ENCODE assay signal across 1 cellular context in the genomic region with DNA sequence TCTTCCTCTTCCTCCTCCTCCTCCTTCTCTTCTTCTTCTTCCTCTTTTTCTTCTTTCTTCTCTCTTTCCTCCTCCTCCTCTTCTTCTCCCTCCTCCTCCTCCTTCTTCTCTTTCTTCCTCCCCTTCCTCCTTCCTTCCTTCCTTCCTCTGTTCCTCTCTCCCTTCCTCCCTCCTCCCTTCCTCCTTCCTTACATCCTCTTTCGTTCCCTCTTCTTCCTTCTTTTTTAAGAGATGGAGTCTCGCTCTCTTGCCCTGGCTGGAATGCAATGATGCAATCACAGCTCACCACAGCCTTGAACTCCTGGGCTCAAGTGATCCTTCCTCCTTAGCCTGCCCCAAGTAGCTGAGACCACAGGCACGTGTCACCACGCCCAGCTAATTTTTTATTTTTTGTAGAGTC.
TF ChIP-seq lines count a peak whose summit lies in the region.

No MANE protein-coding gene starts in this region.

TF ChIP-seq in K562, 482 proteins besides CTCF, POLR2A, EP300 and RAD21 (continues in another document):
- peak; percentile 46 for TF ChIP-seq TEAD4 (IDR thresholded peaks at IDR 0.05; ENCODE audit: low read length)
- no peak for TF ChIP-seq TEAD4 (CRISPR knock-in tag; IDR thresholded peaks at IDR 0.05; ENCODE audit: borderline replicate concordance)
- TF ChIP-seq, protein P1, sequence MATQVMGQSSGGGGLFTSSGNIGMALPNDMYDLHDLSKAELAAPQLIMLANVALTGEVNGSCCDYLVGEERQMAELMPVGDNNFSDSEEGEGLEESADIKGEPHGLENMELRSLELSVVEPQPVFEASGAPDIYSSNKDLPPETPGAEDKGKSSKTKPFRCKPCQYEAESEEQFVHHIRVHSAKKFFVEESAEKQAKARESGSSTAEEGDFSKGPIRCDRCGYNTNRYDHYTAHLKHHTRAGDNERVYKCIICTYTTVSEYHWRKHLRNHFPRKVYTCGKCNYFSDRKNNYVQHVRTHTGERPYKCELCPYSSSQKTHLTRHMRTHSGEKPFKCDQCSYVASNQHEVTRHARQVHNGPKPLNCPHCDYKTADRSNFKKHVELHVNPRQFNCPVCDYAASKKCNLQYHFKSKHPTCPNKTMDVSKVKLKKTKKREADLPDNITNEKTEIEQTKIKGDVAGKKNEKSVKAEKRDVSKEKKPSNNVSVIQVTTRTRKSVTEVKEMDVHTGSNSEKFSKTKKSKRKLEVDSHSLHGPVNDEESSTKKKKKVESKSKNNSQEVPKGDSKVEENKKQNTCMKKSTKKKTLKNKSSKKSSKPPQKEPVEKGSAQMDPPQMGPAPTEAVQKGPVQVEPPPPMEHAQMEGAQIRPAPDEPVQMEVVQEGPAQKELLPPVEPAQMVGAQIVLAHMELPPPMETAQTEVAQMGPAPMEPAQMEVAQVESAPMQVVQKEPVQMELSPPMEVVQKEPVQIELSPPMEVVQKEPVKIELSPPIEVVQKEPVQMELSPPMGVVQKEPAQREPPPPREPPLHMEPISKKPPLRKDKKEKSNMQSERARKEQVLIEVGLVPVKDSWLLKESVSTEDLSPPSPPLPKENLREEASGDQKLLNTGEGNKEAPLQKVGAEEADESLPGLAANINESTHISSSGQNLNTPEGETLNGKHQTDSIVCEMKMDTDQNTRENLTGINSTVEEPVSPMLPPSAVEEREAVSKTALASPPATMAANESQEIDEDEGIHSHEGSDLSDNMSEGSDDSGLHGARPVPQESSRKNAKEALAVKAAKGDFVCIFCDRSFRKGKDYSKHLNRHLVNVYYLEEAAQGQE (CRISPR knock-in tag; IDR thresholded peaks at IDR 0.05; ENCODE audit: low read depth): no peak
- TF ChIP-seq ZNF134 (CRISPR knock-in tag; conservative IDR thresholded peaks at IDR 0.05): no peak
- TF ChIP-seq ZNF282 (CRISPR knock-in tag; IDR thresholded peaks at IDR 0.05): no peak
- TF ChIP-seq, protein P2, sequence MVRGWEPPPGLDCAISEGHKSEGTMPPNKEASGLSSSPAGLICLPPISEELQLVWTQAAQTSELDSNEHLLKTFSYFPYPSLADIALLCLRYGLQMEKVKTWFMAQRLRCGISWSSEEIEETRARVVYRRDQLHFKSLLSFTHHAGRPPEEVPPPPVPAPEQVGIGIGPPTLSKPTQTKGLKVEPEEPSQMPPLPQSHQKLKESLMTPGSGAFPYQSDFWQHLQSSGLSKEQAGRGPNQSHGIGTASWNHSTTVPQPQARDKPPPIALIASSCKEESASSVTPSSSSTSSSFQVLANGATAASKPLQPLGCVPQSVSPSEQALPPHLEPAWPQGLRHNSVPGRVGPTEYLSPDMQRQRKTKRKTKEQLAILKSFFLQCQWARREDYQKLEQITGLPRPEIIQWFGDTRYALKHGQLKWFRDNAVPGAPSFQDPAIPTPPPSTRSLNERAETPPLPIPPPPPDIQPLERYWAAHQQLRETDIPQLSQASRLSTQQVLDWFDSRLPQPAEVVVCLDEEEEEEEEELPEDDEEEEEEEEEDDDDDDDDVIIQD (CRISPR knock-in tag; IDR thresholded peaks at IDR 0.05): no peak
- TF ChIP-seq, protein P3, sequence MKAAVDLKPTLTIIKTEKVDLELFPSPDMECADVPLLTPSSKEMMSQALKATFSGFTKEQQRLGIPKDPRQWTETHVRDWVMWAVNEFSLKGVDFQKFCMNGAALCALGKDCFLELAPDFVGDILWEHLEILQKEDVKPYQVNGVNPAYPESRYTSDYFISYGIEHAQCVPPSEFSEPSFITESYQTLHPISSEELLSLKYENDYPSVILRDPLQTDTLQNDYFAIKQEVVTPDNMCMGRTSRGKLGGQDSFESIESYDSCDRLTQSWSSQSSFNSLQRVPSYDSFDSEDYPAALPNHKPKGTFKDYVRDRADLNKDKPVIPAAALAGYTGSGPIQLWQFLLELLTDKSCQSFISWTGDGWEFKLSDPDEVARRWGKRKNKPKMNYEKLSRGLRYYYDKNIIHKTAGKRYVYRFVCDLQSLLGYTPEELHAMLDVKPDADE (conservative IDR thresholded peaks at IDR 0.05; ENCODE audit: control insufficient read depth, low read depth, low read length): no peak
- TF ChIP-seq, protein P4, sequence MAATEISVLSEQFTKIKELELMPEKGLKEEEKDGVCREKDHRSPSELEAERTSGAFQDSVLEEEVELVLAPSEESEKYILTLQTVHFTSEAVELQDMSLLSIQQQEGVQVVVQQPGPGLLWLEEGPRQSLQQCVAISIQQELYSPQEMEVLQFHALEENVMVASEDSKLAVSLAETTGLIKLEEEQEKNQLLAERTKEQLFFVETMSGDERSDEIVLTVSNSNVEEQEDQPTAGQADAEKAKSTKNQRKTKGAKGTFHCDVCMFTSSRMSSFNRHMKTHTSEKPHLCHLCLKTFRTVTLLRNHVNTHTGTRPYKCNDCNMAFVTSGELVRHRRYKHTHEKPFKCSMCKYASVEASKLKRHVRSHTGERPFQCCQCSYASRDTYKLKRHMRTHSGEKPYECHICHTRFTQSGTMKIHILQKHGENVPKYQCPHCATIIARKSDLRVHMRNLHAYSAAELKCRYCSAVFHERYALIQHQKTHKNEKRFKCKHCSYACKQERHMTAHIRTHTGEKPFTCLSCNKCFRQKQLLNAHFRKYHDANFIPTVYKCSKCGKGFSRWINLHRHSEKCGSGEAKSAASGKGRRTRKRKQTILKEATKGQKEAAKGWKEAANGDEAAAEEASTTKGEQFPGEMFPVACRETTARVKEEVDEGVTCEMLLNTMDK (IDR thresholded peaks at IDR 0.05; ENCODE audit: borderline replicate concordance, insufficient read depth, low read depth, low read length, poor library complexity, severe bottlenecking): no peak
- TF ChIP-seq MTA2 (IDR thresholded peaks at IDR 0.05; ENCODE audit: low read depth): peak; percentile 26; the same call in 1 of the 2 replicates
- TF ChIP-seq, protein P5, sequence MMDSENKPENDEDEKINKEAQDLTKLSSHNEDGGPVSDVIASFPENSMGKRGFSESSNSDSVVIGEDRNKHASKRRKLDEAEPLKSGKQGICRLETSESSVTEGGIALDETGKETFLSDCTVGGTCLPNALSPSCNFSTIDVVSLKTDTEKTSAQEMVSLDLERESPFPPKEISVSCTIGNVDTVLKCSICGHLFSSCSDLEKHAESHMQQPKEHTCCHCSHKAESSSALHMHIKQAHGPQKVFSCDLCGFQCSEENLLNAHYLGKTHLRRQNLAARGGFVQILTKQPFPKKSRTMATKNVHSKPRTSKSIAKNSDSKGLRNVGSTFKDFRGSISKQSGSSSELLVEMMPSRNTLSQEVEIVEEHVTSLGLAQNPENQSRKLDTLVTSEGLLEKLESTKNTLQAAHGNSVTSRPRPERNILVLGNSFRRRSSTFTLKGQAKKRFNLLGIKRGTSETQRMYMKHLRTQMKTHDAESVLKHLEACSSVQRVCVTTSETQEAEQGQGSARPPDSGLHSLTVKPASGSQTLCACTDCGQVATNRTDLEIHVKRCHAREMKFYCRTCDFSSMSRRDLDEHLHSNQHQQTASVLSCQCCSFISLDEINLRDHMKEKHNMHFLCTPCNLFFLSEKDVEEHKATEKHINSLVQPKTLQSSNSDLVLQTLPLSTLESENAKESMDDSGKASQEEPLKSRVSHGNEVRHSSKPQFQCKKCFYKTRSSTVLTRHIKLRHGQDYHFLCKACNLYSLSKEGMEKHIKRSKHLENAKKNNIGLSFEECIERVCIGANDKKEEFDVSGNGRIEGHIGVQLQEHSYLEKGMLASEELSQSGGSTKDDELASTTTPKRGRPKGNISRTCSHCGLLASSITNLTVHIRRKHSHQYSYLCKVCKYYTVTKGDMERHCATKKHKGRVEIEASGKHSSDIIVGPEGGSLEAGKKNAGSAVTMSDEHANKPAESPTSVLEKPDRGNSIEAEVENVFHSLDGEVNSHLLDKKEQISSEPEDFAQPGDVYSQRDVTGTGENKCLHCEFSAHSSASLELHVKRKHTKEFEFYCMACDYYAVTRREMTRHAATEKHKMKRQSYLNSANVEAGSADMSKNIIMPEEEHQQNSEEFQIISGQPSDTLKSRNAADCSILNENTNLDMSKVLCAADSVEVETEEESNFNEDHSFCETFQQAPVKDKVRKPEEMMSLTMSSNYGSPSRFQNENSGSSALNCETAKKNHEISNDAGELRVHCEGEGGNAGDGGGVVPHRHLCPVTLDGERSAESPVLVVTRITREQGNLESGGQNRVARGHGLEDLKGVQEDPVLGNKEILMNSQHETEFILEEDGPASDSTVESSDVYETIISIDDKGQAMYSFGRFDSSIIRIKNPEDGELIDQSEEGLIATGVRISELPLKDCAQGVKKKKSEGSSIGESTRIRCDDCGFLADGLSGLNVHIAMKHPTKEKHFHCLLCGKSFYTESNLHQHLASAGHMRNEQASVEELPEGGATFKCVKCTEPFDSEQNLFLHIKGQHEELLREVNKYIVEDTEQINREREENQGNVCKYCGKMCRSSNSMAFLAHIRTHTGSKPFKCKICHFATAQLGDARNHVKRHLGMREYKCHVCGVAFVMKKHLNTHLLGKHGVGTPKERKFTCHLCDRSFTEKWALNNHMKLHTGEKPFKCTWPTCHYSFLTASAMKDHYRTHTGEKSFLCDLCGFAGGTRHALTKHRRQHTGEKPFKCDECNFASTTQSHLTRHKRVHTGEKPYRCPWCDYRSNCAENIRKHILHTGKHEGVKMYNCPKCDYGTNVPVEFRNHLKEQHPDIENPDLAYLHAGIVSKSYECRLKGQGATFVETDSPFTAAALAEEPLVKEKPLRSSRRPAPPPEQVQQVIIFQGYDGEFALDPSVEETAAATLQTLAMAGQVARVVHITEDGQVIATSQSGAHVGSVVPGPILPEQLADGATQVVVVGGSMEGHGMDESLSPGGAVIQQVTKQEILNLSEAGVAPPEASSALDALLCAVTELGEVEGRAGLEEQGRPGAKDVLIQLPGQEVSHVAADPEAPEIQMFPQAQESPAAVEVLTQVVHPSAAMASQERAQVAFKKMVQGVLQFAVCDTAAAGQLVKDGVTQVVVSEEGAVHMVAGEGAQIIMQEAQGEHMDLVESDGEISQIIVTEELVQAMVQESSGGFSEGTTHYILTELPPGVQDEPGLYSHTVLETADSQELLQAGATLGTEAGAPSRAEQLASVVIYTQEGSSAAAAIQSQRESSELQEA (IDR thresholded peaks at IDR 0.05; ENCODE audit: low read depth): no peak
- no peak for TF ChIP-seq KLF13 (tag; IDR thresholded peaks at IDR 0.05; ENCODE audit: borderline replicate concordance, low read depth)
- TF ChIP-seq PTRF (tag; IDR thresholded peaks at IDR 0.05): no peak
- TF ChIP-seq ZNF224 (CRISPR knock-in tag; IDR thresholded peaks at IDR 0.05): no peak
- TF ChIP-seq, protein P6, sequence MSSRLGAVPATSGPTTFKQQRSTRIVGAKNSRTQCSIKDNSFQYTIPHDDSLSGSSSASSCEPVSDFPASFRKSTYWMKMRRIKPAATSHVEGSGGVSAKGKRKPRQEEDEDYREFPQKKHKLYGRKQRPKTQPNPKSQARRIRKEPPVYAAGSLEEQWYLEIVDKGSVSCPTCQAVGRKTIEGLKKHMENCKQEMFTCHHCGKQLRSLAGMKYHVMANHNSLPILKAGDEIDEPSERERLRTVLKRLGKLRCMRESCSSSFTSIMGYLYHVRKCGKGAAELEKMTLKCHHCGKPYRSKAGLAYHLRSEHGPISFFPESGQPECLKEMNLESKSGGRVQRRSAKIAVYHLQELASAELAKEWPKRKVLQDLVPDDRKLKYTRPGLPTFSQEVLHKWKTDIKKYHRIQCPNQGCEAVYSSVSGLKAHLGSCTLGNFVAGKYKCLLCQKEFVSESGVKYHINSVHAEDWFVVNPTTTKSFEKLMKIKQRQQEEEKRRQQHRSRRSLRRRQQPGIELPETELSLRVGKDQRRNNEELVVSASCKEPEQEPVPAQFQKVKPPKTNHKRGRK (tag; IDR thresholded peaks at IDR 0.05): peak; percentile 84
- TF ChIP-seq KDM5B (IDR thresholded peaks at IDR 0.05; ENCODE audit: insufficient replicate concordance, low read depth, low read length): no peak
- no peak for TF ChIP-seq ZBTB8A (IDR thresholded peaks at IDR 0.05; ENCODE audit: partially characterized antibody)
- TF ChIP-seq, protein P7, sequence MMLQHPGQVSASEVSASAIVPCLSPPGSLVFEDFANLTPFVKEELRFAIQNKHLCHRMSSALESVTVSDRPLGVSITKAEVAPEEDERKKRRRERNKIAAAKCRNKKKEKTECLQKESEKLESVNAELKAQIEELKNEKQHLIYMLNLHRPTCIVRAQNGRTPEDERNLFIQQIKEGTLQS (IDR thresholded peaks at IDR 0.05): peak; percentile 91
- TF ChIP-seq, protein P7 (CRISPR knock-in tag; conservative IDR thresholded peaks at IDR 0.05): no peak
- no peak for TF ChIP-seq HEY1 (CRISPR knock-in tag; IDR thresholded peaks at IDR 0.05; ENCODE audit: borderline replicate concordance)
- TF ChIP-seq, protein P8, sequence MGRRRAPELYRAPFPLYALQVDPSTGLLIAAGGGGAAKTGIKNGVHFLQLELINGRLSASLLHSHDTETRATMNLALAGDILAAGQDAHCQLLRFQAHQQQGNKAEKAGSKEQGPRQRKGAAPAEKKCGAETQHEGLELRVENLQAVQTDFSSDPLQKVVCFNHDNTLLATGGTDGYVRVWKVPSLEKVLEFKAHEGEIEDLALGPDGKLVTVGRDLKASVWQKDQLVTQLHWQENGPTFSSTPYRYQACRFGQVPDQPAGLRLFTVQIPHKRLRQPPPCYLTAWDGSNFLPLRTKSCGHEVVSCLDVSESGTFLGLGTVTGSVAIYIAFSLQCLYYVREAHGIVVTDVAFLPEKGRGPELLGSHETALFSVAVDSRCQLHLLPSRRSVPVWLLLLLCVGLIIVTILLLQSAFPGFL (CRISPR knock-in tag; IDR thresholded peaks at IDR 0.05): no peak
- TF ChIP-seq, protein P9, sequence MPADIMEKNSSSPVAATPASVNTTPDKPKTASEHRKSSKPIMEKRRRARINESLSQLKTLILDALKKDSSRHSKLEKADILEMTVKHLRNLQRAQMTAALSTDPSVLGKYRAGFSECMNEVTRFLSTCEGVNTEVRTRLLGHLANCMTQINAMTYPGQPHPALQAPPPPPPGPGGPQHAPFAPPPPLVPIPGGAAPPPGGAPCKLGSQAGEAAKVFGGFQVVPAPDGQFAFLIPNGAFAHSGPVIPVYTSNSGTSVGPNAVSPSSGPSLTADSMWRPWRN (IDR thresholded peaks at IDR 0.05; ENCODE audit: low read depth): no peak
- TF ChIP-seq STAT5B (CRISPR knock-in tag; IDR thresholded peaks at IDR 0.05): no peak
- TF ChIP-seq TBP (optimal IDR thresholded peaks at IDR 0.05; ENCODE audit: low read depth, low read length): no peak
- no peak for TF ChIP-seq SETDB1 (IDR thresholded peaks at IDR 0.05; ENCODE audit: low read length)
- TF ChIP-seq STAT5A (IDR thresholded peaks at IDR 0.05; ENCODE audit: borderline replicate concordance, low read length): no peak
- TF ChIP-seq SAFB2 (IDR thresholded peaks at IDR 0.05; ENCODE audit: borderline replicate concordance, low read depth, low read length, severe bottlenecking): no peak
- TF ChIP-seq WHSC1 (IDR thresholded peaks at IDR 0.05; ENCODE audit: low read length): no peak
- TF ChIP-seq, protein P10, sequence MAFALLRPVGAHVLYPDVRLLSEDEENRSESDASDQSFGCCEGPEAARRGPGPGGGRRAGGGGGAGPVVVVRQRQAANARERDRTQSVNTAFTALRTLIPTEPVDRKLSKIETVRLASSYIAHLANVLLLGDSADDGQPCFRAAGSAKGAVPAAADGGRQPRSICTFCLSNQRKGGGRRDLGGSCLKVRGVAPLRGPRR (CRISPR knock-in tag; IDR thresholded peaks at IDR 0.05): no peak
- no peak for TF ChIP-seq ELF2 (CRISPR knock-in tag; IDR thresholded peaks at IDR 0.05)
- no peak for TF ChIP-seq MCM2 (IDR thresholded peaks at IDR 0.05; ENCODE audit: low read depth)
- TF ChIP-seq, protein P11, sequence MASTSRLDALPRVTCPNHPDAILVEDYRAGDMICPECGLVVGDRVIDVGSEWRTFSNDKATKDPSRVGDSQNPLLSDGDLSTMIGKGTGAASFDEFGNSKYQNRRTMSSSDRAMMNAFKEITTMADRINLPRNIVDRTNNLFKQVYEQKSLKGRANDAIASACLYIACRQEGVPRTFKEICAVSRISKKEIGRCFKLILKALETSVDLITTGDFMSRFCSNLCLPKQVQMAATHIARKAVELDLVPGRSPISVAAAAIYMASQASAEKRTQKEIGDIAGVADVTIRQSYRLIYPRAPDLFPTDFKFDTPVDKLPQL (IDR thresholded peaks at IDR 0.05; ENCODE audit: extremely low read depth, insufficient read length): no peak
- no peak for TF ChIP-seq PML (IDR thresholded peaks at IDR 0.05; ENCODE audit: low read length)
